In genomic region chr19:1862068-1862423, GRCh38 we compare ENCODE assay signal across 8 cellular contexts. TPM values are rescaled to one million over a fixed set of nuclear protein-coding genes. Genes with fewer than 3 reads are reported as not detected.
DNase-seq lines count a peak whose midpoint lies in the region; ATAC-seq and TF ChIP-seq lines count a peak whose summit lies in the region.

No MANE protein-coding gene starts in this region.

- intact Hi-C loops in PC-9 (cut with micrococcal nuclease; ENCODE audit: unreplicated experiment), result no loop called here
- intact Hi-C loops in esophagus muscularis mucosa (cut with DNase I), result loop anchor here (1.0 kb wide), 1 partner anchor 14 kb away; the partner anchor contains the start of gene REXO1
- intact Hi-C loops in psoas muscle (cut with DNase I), result no loop called here

- DNase-seq in PC-9 (no peak), esophagus muscularis mucosa (ENCODE audit: extremely low spot score) (no peak), psoas muscle (no peak), ecto neural progenitor cell (ENCODE audit: low spot score) (no peak), midbrain (lab: John Stamatoyannopoulos, UW) (no peak)

- H3K27ac ChIP-seq in PC-9 (no peak overlapping the region), esophagus muscularis mucosa (replicated peaks in 1 of 4) (peak overlapping the region; percentile 54 to 89 (median 72)), psoas muscle (no peak overlapping the region)

- H3K9me3 ChIP-seq in ES-I3 (ENCODE audit: control insufficient read depth, insufficient read depth, low read length) (no peaks in the 10 kb centered on the region), PC-9 (ENCODE audit: insufficient read depth, low read depth) (no peaks in the 10 kb centered on the region), esophagus muscularis mucosa (no peaks in the 10 kb centered on the region), psoas muscle (no peaks in the 10 kb centered on the region)

- ATAC-seq in psoas muscle (no peak), GM19035 (IDR thresholded peaks at IDR 0.05; ENCODE audit: unreplicated experiment) (no peak), HG03457 (IDR thresholded peaks at IDR 0.05; ENCODE audit: unreplicated experiment) (no peak)

- H2AFZ ChIP-seq in PC-9, result peak overlapping the region; percentile 55; the same call in 1 of the 2 replicates

- peak overlapping the region; percentile 85 for H3K9ac ChIP-seq in ES-I3 (ENCODE audit: low read depth, low read length)

- CTCF ChIA-PET in PC-9 (lab: Charles Lee), result no interaction called here

- H3K4me1 ChIP-seq in ES-I3 (ENCODE audit: insufficient read depth, low read length) (peaks cover 19% of the 10 kb centered on the region; the same call in 1 of the 2 replicates), PC-9 (replicated peaks; ENCODE audit: insufficient read depth) (peaks cover 10% of the 10 kb centered on the region; the same call in 1 of the 2 replicates), esophagus muscularis mucosa (peaks cover 47 to 75% (median 67%) of the 10 kb centered on the region in 4 donors), psoas muscle (peaks cover 16% of the 10 kb centered on the region)

- no peaks in the 10 kb centered on the region for H3F3A ChIP-seq in PC-9 (ENCODE audit: insufficient read depth, low read depth)

- TF ChIP-seq POLR2A in esophagus muscularis mucosa (IDR thresholded peaks at IDR 0.05; ENCODE audit: low read depth), result no peak

- no peak for TF ChIP-seq EP300 in esophagus muscularis mucosa (IDR thresholded peaks at IDR 0.05)

- peak overlapping the region; percentile 93 for H3K4me2 ChIP-seq in PC-9

- WGBS in esophagus muscularis mucosa, result 6% methylated on average over 17 of the region's 21 CpGs
- WGBS in psoas muscle, 3 donors, result 17 to 27% (median 26%) methylated on average over 21 of the region's 21 CpGs

- BruUV-seq in PC-9 (replicated peaks; lab: Mats Ljungman, UMichigan), result no TSS peak

- POLR2A ChIA-PET in PC-9 (lab: Charles Lee; ENCODE audit: unreplicated experiment), result no interaction called here

- H3K9me2 ChIP-seq in PC-9 (ENCODE audit: insufficient read depth), result no peaks in the 10 kb centered on the region

- TF ChIP-seq CTCF in PC-9 (conservative IDR thresholded peaks at IDR 0.05) (no peak), esophagus muscularis mucosa (IDR thresholded peaks at IDR 0.05) (no peak), psoas muscle (IDR thresholded peaks at IDR 0.05) (no peak)

- H3K36me3 ChIP-seq in ES-I3 (ENCODE audit: insufficient read depth, low read length) (no peaks in the 10 kb centered on the region), PC-9 (ENCODE audit: low read depth) (no peaks in the 10 kb centered on the region), esophagus muscularis mucosa (no peaks in the 10 kb centered on the region), psoas muscle (ENCODE audit: insufficient read depth in 1 of 2, low read depth in 1 of 2) (no peaks in the 10 kb centered on the region)

- peak overlapping the region; percentile 81 for H3K4me3 ChIP-seq in PC-9
- H3K4me3 ChIP-seq in esophagus muscularis mucosa, result peak overlapping the region; percentile 72 to 94 (median 80)
- peak overlapping the region; percentile 73 for H3K4me3 ChIP-seq in psoas muscle

- peaks cover 38% of the 10 kb centered on the region for H4K20me1 ChIP-seq in PC-9 (ENCODE audit: insufficient read depth)

- H3K27me3 ChIP-seq in PC-9 (ENCODE audit: insufficient read depth, low read depth) (no peaks in the 10 kb centered on the region), esophagus muscularis mucosa (peaks cover 0 to 51% (median 8%) of the 10 kb centered on the region in 4 donors), psoas muscle (ENCODE audit: insufficient read depth in 3 of 3, low read length in 2 of 3) (peaks cover 0 to 2% (median 0%) of the 10 kb centered on the region in 3 donors)

- H3K79me2 ChIP-seq in PC-9 (ENCODE audit: low read depth), result peaks cover 55% of the 10 kb centered on the region

RNA-seq across cellular contexts. Expression of gene KLF16, which starts 1.3 kb away (rescaled TPM):
- total RNA-seq in PC-9 (2021) (26.7 and 41.2 TPM in 2 replicates), esophagus muscularis mucosa (10 to 100 TPM in 1 of 4 donors, 1 to 10 TPM in 3; 2.5 to 10.8 (median 8.5) TPM), psoas muscle (10 to 100 TPM in 1 of 4 donors, 1 to 10 TPM in 3; 3.0 to 11.1 (median 4.3) TPM)
- polyA plus RNA-seq in psoas muscle, result 10 to 100 TPM in 1 of 3 donors, 1 to 10 TPM in 2; 2.2 to 13.0 (median 3.1) TPM

RNA-seq across cellular contexts. Expression of gene REXO1, which starts 13.8 kb away (rescaled TPM):
- total RNA-seq in PC-9 (2021) (25.6 and 25.8 TPM in 2 replicates), esophagus muscularis mucosa (10 to 100 TPM; 16.2 to 36.0 (median 26.1) TPM), psoas muscle (10 to 100 TPM; 13.5 to 35.2 (median 22.3) TPM)
- polyA plus RNA-seq in psoas muscle, result 10 to 100 TPM; 16.5 to 26.9 (median 20.3) TPM

RNA-seq across cellular contexts. Expression of gene ABHD17A, which starts 23.2 kb away (rescaled TPM):
- total RNA-seq in PC-9 (2021) (33.0 and 35.9 TPM in 2 replicates), esophagus muscularis mucosa (100 to 1,000 TPM in 2 of 4 donors, 10 to 100 TPM in 2; 89.7 to 125 (median 102) TPM), psoas muscle (10 to 100 TPM; 38.5 to 54.2 (median 42.3) TPM)
- polyA plus RNA-seq in psoas muscle, result 10 to 100 TPM; 35.5 to 58.9 (median 47.6) TPM

RNA-seq across cellular contexts. Expression of gene ADAT3, which starts 43.2 kb away (rescaled TPM):
- total RNA-seq in PC-9 (2021) (7.8 and 10.1 TPM in 2 replicates), esophagus muscularis mucosa (1 to 10 TPM; 3.8 to 5.6 (median 4.4) TPM), psoas muscle (1 to 10 TPM; 1.4 to 2.2 (median 1.7) TPM)
- 1 to 10 TPM; 2.4 to 7.2 (median 3.6) TPM for polyA plus RNA-seq in psoas muscle

RNA-seq across cellular contexts. Expression of gene SCAMP4, which starts 43.2 kb away (rescaled TPM):
- 61.7 and 69.8 TPM in 2 replicates for total RNA-seq in PC-9 (2021)
- 10 to 100 TPM; 26.6 to 76.5 (median 59.3) TPM for total RNA-seq in esophagus muscularis mucosa
- 10 to 100 TPM; 13.4 to 16.3 (median 15.1) TPM for total RNA-seq in psoas muscle
- polyA plus RNA-seq in psoas muscle, result 10 to 100 TPM in 2 of 3 donors, 1 to 10 TPM in 1; 9.5 to 17.5 (median 15.5) TPM

Comparison
In these comparisons a context has a peak if more than half of its experiments do, and no peak if none do; other contexts are left out.
1. H3K27ac ChIP-seq: peak in esophagus muscularis mucosa (4 of 4); none in PC-9 (single experiment) and psoas muscle (single experiment).
2. Peak in every context shown above with its lines, with median percentiles within 50 percentile points of each other: H3K4me3 ChIP-seq.